In the genomic region with DNA sequence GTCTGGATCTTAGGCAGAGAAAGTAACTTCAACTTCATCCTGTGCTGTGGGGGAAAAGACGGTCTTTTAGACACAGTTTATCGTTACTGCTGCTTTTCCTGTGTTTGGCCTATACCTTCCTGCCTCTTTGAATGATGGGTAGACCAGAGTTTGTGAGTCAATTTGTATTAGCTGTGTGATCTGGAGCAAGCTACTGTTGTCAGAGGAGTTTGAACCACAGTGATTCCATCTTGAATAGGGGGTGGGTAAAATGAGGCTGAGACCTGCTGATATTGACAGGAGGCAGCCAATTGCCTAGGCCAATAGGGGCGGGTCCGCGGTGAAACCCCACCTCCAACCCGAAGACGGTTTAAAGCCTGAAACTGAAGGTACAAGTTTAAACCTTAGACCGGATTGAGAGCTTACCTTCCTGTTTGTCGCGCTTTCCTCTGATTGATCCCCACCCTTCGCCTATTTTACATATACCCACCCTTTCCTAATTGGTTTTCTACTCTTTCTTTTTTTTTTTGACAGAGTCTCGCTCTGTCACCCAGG, we compare ENCODE assay signal across 20 cellular contexts.
DNase-seq lines count a peak whose midpoint lies in the region; ATAC-seq and FAIRE-seq lines count a peak whose summit lies in the region.
"Had no signal": no experiment of that assay in that cellular context is flagged by ENCODE, and none has a peak within 500 bp of the region (broad histone marks: within the 10 kb centered on the region; RNA-seq: fewer than 3 reads in every experiment).

No MANE protein-coding gene starts in this region.

- no peak for DNase-seq in GM18507 (ENCODE audit: extremely low spot score, insufficient read length, low read depth)
- peak; percentile 10 for DNase-seq in central memory CD4-positive, alpha-beta T cell
- DNase-seq in islet precursor cell = peak; percentile 59
- DNase-seq in NCI-H2029 treated with DMSO at 0.1 percent for 48 hours (lab: John Stamatoyannopoulos, UW) = no peak
- no peak for DNase-seq in putamen (ENCODE audit: low spot score)
- DNase-seq: activated CD4-positive, alpha-beta T cell treated with anti-CD3 and anti-CD28 coated beads, Interleukin-2, amount 10 ng/mL, durations not matched to agents 7 days and 5 days; amygdala; DMS53; NCI-H1048; NCI-H187 treated with DMSO at 0.1 percent for 48 hours; NCI-H226; NCI-H774; SHP77 treated with DMSO at 0.1 percent for 48 hours; stimulated activated naive B cell treated with anti-CD40 and anti-IgM and Interleukin-4, amounts not matched to agents 10 μg/mL and 1 μg/mL and 100 μg/mL, for 72 hours; SW 1271 had no signal

- H3K9me3 ChIP-seq in HUES48 (ENCODE audit: control insufficient read depth, insufficient read depth, low read length) = peaks cover 4% of the 10 kb centered on the region; the same call in 1 of the 2 replicates

- H3K36me3 ChIP-seq in HUES48 (ENCODE audit: control insufficient read depth, insufficient read depth, low read length) = no peaks in the 10 kb centered on the region

- peak overlapping the region; percentile 82 for H3K27ac ChIP-seq in HUES48 (ENCODE audit: low read depth, low read length)
- H3K27ac ChIP-seq: coronary artery had no signal

- peak; percentile 64 for FAIRE-seq in GM18507 (lab: Jason Lieb, UNC)
- FAIRE-seq: bronchial epithelial cell, GM12892 had no signal

- no peaks in the 10 kb centered on the region for H3K27me3 ChIP-seq in HUES48 (ENCODE audit: control insufficient read depth, insufficient read depth, low read length)

- H3K4me3 ChIP-seq in HUES48 (ENCODE audit: low read depth, low read length) = 0 out of 2 replicates have a peak overlapping the region, but pooled peaks have one; percentile 5
- H3K4me3 ChIP-seq: coronary artery had no signal

- ATAC-seq in GM19328 (IDR thresholded peaks at IDR 0.05; ENCODE audit: unreplicated experiment) = no peak
- ATAC-seq: stimulated activated naive B cell treated with anti-CD40 and anti-IgM and Interleukin-4, amounts not matched to agents 10 μg/mL and 1 μg/mL and 100 μg/mL, for 72 hours had no signal

- no peak overlapping the region for H3K9ac ChIP-seq in HUES48 (ENCODE audit: low read depth, low read length)

- H3K4me1 ChIP-seq in HUES48 (ENCODE audit: control insufficient read depth, insufficient read depth, low read length) = peaks cover 11% of the 10 kb centered on the region

Comparison
In these comparisons a context has a peak if more than half of its experiments do, and no peak if none do; other contexts are left out.
1. DNase-seq: peak in central memory CD4-positive, alpha-beta T cell (single experiment) and islet precursor cell (single experiment); none in GM18507 (single experiment), NCI-H2029 treated with DMSO at 0.1 percent for 48 hours (single experiment) and putamen (single experiment).